35 cellular contexts compared by ENCODE assay signal in the genomic region with DNA sequence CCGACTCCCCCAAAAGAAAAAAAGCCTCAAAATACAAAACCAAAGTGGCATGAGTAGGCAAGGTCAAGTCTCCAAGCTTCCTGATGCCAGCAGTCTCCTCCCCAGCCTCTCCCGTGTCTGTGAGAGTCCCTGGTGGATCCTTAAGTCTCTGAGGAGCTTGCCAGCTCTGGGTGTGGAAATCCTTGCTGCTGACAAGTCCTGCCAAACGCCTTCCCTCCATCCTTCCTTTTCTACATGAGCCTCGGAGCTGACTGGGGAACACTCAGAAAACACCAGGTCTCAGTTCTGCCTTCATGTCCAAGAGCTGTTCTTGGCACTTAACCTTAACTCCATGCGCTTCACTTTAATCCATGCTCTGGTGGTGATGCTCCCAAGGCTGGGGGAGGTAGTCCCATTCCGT. TPM values are rescaled to one million over a fixed set of nuclear protein-coding genes. Genes with fewer than 3 reads are reported as not detected.
"Had no signal": no experiment of that assay in that cellular context is flagged by ENCODE, and none has a peak within 500 bp of the region (broad histone marks: within the 10 kb centered on the region; RNA-seq: fewer than 3 reads in every experiment).

No MANE protein-coding gene starts in this region.

- DNase-seq: cerebellar nuclear complex; cortex of kidney; effector memory CD8-positive, alpha-beta T cell; erythroblast; esophagus squamous epithelium; foreskin fibroblast; gastrocnemius medialis; head of caudate nucleus; hippocampal formation; left cardiac atrium; left lung; mesenchymal stem cell; mucosa of descending colon; naive B cell; nephron progenitor cell; pancreas; stimulated activated CD4-positive, alpha-beta T cell treated with anti-CD3 and anti-CD28 coated beads, Interleukin-15, amount 100 ng/mL, for 24 hours; stimulated activated CD4-positive, alpha-beta T cell treated with anti-CD3 and anti-CD28 coated beads, Interleukin-2, amount 100 ng/mL, for 48 hours; stimulated activated naive B cell treated with anti-CD40 and anti-IgM and Interleukin-4, amounts not matched to agents 10 μg/mL and 1 μg/mL and 100 μg/mL, for 72 hours; upper lobe of left lung had no signal

- H3K36me3 Mint-ChIP-seq: mesothelial cell of epicardium; naive B cell; stimulated activated naive B cell treated with anti-CD40 and anti-IgM and Interleukin-4, amounts not matched to agents 10 μg/mL and 1 μg/mL and 100 μg/mL, for 72 hours had no signal

- H3K9me3 Mint-ChIP-seq: effector memory CD8-positive, alpha-beta T cell; mesothelial cell of epicardium; naive B cell; nephron progenitor cell; stimulated activated naive B cell treated with anti-CD40 and anti-IgM and Interleukin-4, amounts not matched to agents 10 μg/mL and 1 μg/mL and 100 μg/mL, for 72 hours; stimulated activated naive CD8-positive, alpha-beta T cell treated with anti-CD3 and anti-CD28 coated beads, Interleukin-15, Interleukin-2, amounts not matched to agents 100 ng/mL and 50 ng/mL, for 24 hours had no signal

- H3K36me3 ChIP-seq: esophagus squamous epithelium, gastrocnemius medialis, left lung, neutrophil, pancreas, prostate gland, right atrium auricular region, thoracic aorta, tibial nerve, upper lobe of left lung had no signal

- H3K4me3 ChIP-seq: esophagus squamous epithelium, gastrocnemius medialis, left lung, mucosa of descending colon, pancreas, prostate gland, right atrium auricular region, thoracic aorta, tibial nerve, upper lobe of left lung had no signal

- H3K4me3 Mint-ChIP-seq: effector memory CD8-positive, alpha-beta T cell; mesothelial cell of epicardium; naive B cell; nephron progenitor cell; stimulated activated naive B cell treated with anti-CD40 and anti-IgM and Interleukin-4, amounts not matched to agents 10 μg/mL and 1 μg/mL and 100 μg/mL, for 72 hours; stimulated activated naive CD8-positive, alpha-beta T cell treated with anti-CD3 and anti-CD28 coated beads, Interleukin-15, Interleukin-2, amounts not matched to agents 100 ng/mL and 50 ng/mL, for 24 hours had no signal

- H3K27ac Mint-ChIP-seq: effector memory CD8-positive, alpha-beta T cell; mesothelial cell of epicardium; naive B cell; nephron progenitor cell; stimulated activated naive B cell treated with anti-CD40 and anti-IgM and Interleukin-4, amounts not matched to agents 10 μg/mL and 1 μg/mL and 100 μg/mL, for 72 hours; stimulated activated naive CD8-positive, alpha-beta T cell treated with anti-CD3 and anti-CD28 coated beads, Interleukin-15, Interleukin-2, amounts not matched to agents 100 ng/mL and 50 ng/mL, for 24 hours had no signal

- ATAC-seq: effector memory CD8-positive, alpha-beta T cell; gastrocnemius medialis; left lung; mucosa of descending colon; pancreas; sciatic nerve; stimulated activated naive B cell treated with anti-CD40 and anti-IgM and Interleukin-4, amounts not matched to agents 10 μg/mL and 1 μg/mL and 100 μg/mL, for 72 hours had no signal

- H3K27ac ChIP-seq: esophagus squamous epithelium, gastrocnemius medialis, left lung, neutrophil, pancreas, prostate gland, right atrium auricular region, thoracic aorta, tibial nerve, upper lobe of left lung had no signal

- H3K9me3 ChIP-seq: esophagus squamous epithelium, gastrocnemius medialis, left lung, mucosa of descending colon, neutrophil, pancreas, prostate gland, right atrium auricular region, thoracic aorta, tibial nerve, upper lobe of left lung had no signal

- H3K4me1 ChIP-seq: gastrocnemius medialis, pancreas, prostate gland, right atrium auricular region, tibial nerve had no signal

- H3K27me3 ChIP-seq: right atrium auricular region had no signal

RNA-seq across cellular contexts. Expression of a gene that starts 3.7 kb away (rescaled TPM):
- total RNA-seq: dermis microvascular lymphatic vessel endothelial cell, esophagus squamous epithelium, gastrocnemius medialis, glomerular endothelial cell, kidney epithelial cell, left cardiac atrium, left lung, lower leg skin, lung microvascular endothelial cell, mesothelial cell of epicardium, mucosa of descending colon, omental fat pad, pancreas, prostate gland, right atrium auricular region, sciatic nerve, skeletal muscle tissue, thoracic aorta, tibial nerve, upper lobe of left lung had no signal
